Comparison of ENCODE assay signal across 20 cellular contexts in the genomic region with DNA sequence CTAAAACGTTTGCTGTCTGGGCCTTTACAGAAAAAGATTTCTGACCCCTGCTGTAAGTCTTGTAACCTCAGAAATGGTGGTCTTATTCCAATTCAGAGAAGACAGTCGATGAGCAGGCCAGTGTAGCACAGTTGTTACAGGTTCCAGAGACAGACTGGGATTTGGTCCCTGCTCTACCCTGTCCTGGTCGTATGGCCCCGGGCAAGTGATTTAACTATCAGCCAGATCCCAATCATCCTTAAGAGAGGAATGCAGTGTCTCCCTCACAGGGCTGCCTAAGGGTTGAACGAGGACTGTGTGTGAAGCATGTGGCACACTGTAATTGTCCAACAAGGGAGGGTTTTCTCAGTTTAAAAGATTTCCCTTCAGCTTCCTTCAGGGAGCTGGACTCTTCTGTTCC.
"Had no signal": no experiment of that assay in that cellular context is flagged by ENCODE, and none has a peak within 500 bp of the region (broad histone marks: within the 10 kb centered on the region; RNA-seq: fewer than 3 reads in every experiment).

No MANE protein-coding gene starts in this region.

- H3K27me3 Mint-ChIP-seq: naive thymus-derived CD4-positive, alpha-beta T cell; stimulated activated naive CD8-positive, alpha-beta T cell treated with anti-CD3 and anti-CD28 coated beads, Interleukin-15, amount 100 ng/mL, for 72 hours; type B pancreatic cell had no signal

- H3K4me3 Mint-ChIP-seq: naive thymus-derived CD4-positive, alpha-beta T cell; nephron; stimulated activated naive CD8-positive, alpha-beta T cell treated with anti-CD3 and anti-CD28 coated beads, Interleukin-15, amount 100 ng/mL, for 72 hours; type B pancreatic cell had no signal

- DNase-seq: dorsolateral prefrontal cortex; effector CD4-positive, alpha-beta T cell; foreskin fibroblast; gastrocnemius medialis; head of caudate nucleus; kidney; mesenchymal stem cell; naive thymus-derived CD4-positive, alpha-beta T cell; nucleus accumbens; ovary; retina; stimulated activated CD4-positive, alpha-beta T cell treated with anti-CD3 and anti-CD28 coated beads, Interleukin-12 subunit alpha, Interleukin-12 subunit beta, amount 100 ng/mL, for 4 hours; stimulated activated CD4-positive, alpha-beta T cell treated with anti-CD3 and anti-CD28 coated beads, Interleukin-1b, Interleukin-23, amount 100 ng/mL, for 48 hours; stimulated activated CD4-positive, alpha-beta T cell treated with anti-CD3 and anti-CD28 coated beads, Interleukin-4, amount 100 ng/mL, for 1 hour; stimulated activated CD8-positive, alpha-beta memory T cell treated with anti-CD3 and anti-CD28 coated beads, Interleukin-4, amount 100 ng/mL, for 48 hours; stimulated activated naive CD4-positive, alpha-beta T cell; stimulated activated naive CD8-positive, alpha-beta T cell treated with anti-CD3 and anti-CD28 coated beads, Interleukin-15, amount 100 ng/mL, for 72 hours; thyroid gland had no signal

- H3K27ac Mint-ChIP-seq: naive thymus-derived CD4-positive, alpha-beta T cell; nephron; stimulated activated naive CD8-positive, alpha-beta T cell treated with anti-CD3 and anti-CD28 coated beads, Interleukin-15, amount 100 ng/mL, for 72 hours; type B pancreatic cell had no signal

- H3K9me3 Mint-ChIP-seq: naive thymus-derived CD4-positive, alpha-beta T cell; nephron; stimulated activated naive CD8-positive, alpha-beta T cell treated with anti-CD3 and anti-CD28 coated beads, Interleukin-15, amount 100 ng/mL, for 72 hours; type B pancreatic cell had no signal
